In the genomic region with DNA sequence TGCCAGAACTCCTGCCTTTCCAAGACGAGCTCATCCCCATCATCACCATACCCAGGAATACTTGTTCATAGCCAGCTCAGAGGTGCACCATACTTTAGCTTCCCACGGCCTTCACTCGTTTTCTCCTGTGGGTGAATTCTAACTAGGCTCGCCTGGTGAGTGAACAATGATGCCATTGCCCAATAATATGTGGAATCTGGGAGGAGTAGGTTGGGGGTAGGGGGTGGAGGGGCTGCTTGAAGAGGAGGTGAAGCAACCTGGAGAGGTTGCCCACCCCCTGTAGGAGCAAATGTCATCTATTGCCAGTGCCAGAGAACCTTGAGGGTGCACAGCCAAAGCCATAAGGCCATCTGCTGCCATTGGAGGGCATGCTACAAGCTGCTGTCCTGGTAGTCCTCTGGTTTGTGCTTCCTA, we compare ENCODE assay signal across 1 cellular context.
TF ChIP-seq lines count a peak whose summit lies in the region.

No MANE protein-coding gene starts in this region.

TF ChIP-seq in HepG2, 621 proteins besides CTCF, POLR2A, EP300 and RAD21 (continued from another document):
- TF ChIP-seq ZFP91 (CRISPR knock-in tag; IDR thresholded peaks at IDR 0.05; ENCODE audit: borderline replicate concordance) (peak; percentile 21; the same call in 1 of the 2 replicates), TOPORS (CRISPR knock-in tag; IDR thresholded peaks at IDR 0.05) (no peak), ATM (IDR thresholded peaks at IDR 0.05; ENCODE audit: borderline replicate concordance) (no peak), MED8 (CRISPR knock-in tag; IDR thresholded peaks at IDR 0.05; ENCODE audit: insufficient replicate concordance) (peak; percentile 7), KMT2A (CRISPR knock-in tag; IDR thresholded peaks at IDR 0.05) (0 out of 2 replicates have a peak, but pooled peaks have one; percentile 5), POGZ (CRISPR knock-in tag; IDR thresholded peaks at IDR 0.05) (0 out of 2 replicates have a peak, but pooled peaks have one; percentile 41), ELF4 (CRISPR knock-in tag; IDR thresholded peaks at IDR 0.05; ENCODE audit: borderline replicate concordance) (no peak), ZNF761 (CRISPR knock-in tag; conservative IDR thresholded peaks at IDR 0.05) (0 out of 2 replicates have a peak, but pooled peaks have one; percentile 1), POLR2AphosphoS5 (IDR thresholded peaks at IDR 0.05; ENCODE audit: low read depth, low read length) (0 out of 2 replicates have a peak, but pooled peaks have one; percentile 3), CEBPG (CRISPR knock-in tag; IDR thresholded peaks at IDR 0.05) (peak; percentile 52; the same call in 1 of the 2 replicates), ZNF747 (CRISPR knock-in tag; IDR thresholded peaks at IDR 0.05; ENCODE audit: borderline replicate concordance) (0 out of 2 replicates have a peak, but pooled peaks have one; percentile 15), GZF1 (CRISPR knock-in tag; IDR thresholded peaks at IDR 0.05) (no peak), DPF2 (CRISPR knock-in tag; IDR thresholded peaks at IDR 0.05; ENCODE audit: borderline replicate concordance, low read depth) (0 out of 2 replicates have a peak, but pooled peaks have one; percentile 44), ZFP37 (CRISPR knock-in tag; IDR thresholded peaks at IDR 0.05; ENCODE audit: borderline replicate concordance) (no peak), HOXD1 (CRISPR knock-in tag; IDR thresholded peaks at IDR 0.05) (no peak), RCOR2 (CRISPR knock-in tag; IDR thresholded peaks at IDR 0.05) (no peak), ZC3H13 (CRISPR knock-in tag; IDR thresholded peaks at IDR 0.05) (no peak), ZNF644 (CRISPR knock-in tag; IDR thresholded peaks at IDR 0.05; ENCODE audit: low read depth) (peak; percentile 22; the same call in 1 of the 2 replicates), HNRNPH1 (optimal IDR thresholded peaks at IDR 0.05; ENCODE audit: low read depth, low read length) (no peak), ZNF607 (CRISPR knock-in tag; IDR thresholded peaks at IDR 0.05; ENCODE audit: borderline replicate concordance) (0 out of 2 replicates have a peak, but pooled peaks have one; percentile 2), ZMYM2 (CRISPR knock-in tag; IDR thresholded peaks at IDR 0.05) (no peak), ZNF329 (CRISPR knock-in tag; IDR thresholded peaks at IDR 0.05; ENCODE audit: low read depth) (0 out of 2 replicates have a peak, but pooled peaks have one; percentile 8), MBD4 (IDR thresholded peaks at IDR 0.05; ENCODE audit: borderline replicate concordance, low read length) (no peak), REL (CRISPR knock-in tag; conservative IDR thresholded peaks at IDR 0.05) (no peak), ZNF792 (CRISPR knock-in tag; IDR thresholded peaks at IDR 0.05) (0 out of 2 replicates have a peak, but pooled peaks have one; percentile 8), PHF5A (CRISPR knock-in tag; IDR thresholded peaks at IDR 0.05; ENCODE audit: low read depth, unreplicated experiment) (no peak), ZNF543 (CRISPR knock-in tag; IDR thresholded peaks at IDR 0.05) (0 out of 2 replicates have a peak, but pooled peaks have one; percentile 3), E2F1 (CRISPR knock-in tag; IDR thresholded peaks at IDR 0.05) (no peak), ZFY (CRISPR knock-in tag; IDR thresholded peaks at IDR 0.05) (no peak; the same call in 1 of the 2 replicates), CEBPB (IDR thresholded peaks at IDR 0.05; ENCODE audit: borderline replicate concordance, low read depth, low read length) (peak; percentile 30), DNMT1 (CRISPR knock-in tag; IDR thresholded peaks at IDR 0.05) (no peak), ZNF703 (CRISPR knock-in tag; IDR thresholded peaks at IDR 0.05; ENCODE audit: borderline replicate concordance) (0 out of 2 replicates have a peak, but pooled peaks have one; percentile 16), ZSCAN21 (CRISPR knock-in tag; IDR thresholded peaks at IDR 0.05; ENCODE audit: borderline replicate concordance) (peak; percentile 46; the same call in 1 of the 2 replicates)
- TF ChIP-seq, protein P1, sequence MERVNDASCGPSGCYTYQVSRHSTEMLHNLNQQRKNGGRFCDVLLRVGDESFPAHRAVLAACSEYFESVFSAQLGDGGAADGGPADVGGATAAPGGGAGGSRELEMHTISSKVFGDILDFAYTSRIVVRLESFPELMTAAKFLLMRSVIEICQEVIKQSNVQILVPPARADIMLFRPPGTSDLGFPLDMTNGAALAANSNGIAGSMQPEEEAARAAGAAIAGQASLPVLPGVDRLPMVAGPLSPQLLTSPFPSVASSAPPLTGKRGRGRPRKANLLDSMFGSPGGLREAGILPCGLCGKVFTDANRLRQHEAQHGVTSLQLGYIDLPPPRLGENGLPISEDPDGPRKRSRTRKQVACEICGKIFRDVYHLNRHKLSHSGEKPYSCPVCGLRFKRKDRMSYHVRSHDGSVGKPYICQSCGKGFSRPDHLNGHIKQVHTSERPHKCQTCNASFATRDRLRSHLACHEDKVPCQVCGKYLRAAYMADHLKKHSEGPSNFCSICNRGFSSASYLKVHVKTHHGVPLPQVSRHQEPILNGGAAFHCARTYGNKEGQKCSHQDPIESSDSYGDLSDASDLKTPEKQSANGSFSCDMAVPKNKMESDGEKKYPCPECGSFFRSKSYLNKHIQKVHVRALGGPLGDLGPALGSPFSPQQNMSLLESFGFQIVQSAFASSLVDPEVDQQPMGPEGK (CRISPR knock-in tag; IDR thresholded peaks at IDR 0.05), result peak; percentile 25; the same call in 1 of the 2 replicates
- TF ChIP-seq, protein P2, sequence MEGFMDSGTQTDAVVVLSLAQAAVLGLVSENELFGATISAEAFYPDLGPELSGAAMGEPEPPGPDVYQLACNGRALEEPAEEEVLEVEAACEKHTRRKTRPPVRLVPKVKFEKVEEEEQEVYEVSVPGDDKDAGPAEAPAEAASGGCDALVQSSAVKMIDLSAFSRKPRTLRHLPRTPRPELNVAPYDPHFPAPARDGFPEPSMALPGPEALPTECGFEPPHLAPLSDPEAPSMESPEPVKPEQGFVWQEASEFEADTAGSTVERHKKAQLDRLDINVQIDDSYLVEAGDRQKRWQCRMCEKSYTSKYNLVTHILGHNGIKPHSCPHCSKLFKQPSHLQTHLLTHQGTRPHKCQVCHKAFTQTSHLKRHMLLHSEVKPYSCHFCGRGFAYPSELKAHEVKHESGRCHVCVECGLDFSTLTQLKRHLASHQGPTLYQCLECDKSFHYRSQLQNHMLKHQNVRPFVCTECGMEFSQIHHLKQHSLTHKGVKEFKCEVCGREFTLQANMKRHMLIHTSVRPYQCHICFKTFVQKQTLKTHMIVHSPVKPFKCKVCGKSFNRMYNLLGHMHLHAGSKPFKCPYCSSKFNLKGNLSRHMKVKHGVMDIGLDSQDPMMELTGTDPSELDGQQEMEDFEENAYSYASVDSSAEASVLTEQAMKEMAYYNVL (CRISPR knock-in tag; IDR thresholded peaks at IDR 0.05; ENCODE audit: borderline replicate concordance), result 0 out of 2 replicates have a peak, but pooled peaks have one; percentile 39
- TF ChIP-seq, protein P3, sequence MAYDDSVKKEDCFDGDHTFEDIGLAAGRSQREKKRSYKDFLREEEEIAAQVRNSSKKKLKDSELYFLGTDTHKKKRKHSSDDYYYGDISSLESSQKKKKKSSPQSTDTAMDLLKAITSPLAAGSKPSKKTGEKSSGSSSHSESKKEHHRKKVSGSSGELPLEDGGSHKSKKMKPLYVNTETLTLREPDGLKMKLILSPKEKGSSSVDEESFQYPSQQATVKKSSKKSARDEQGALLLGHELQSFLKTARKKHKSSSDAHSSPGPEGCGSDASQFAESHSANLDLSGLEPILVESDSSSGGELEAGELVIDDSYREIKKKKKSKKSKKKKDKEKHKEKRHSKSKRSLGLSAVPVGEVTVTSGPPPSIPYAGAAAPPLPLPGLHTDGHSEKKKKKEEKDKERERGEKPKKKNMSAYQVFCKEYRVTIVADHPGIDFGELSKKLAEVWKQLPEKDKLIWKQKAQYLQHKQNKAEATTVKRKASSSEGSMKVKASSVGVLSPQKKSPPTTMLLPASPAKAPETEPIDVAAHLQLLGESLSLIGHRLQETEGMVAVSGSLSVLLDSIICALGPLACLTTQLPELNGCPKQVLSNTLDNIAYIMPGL (CRISPR knock-in tag; IDR thresholded peaks at IDR 0.05; ENCODE audit: borderline replicate concordance in 1 of 2, low read depth in 1 of 2), result peak in 1 of 2 experiments; percentile 44; a peak in 1 of 4 replicates
- TF ChIP-seq, protein P4, sequence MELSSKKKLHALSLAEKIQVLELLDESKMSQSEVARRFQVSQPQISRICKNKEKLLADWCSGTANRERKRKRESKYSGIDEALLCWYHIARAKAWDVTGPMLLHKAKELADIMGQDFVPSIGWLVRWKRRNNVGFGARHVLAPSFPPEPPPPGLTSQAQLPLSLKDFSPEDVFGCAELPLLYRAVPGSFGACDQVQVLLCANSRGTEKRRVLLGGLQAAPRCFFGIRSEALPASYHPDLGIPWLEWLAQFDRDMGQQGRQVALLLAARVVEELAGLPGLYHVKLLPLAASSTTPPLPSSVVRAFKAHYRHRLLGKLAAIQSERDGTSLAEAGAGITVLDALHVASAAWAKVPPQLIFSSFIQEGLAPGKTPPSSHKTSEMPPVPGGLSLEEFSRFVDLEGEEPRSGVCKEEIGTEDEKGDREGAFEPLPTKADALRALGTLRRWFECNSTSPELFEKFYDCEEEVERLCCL (CRISPR knock-in tag; IDR thresholded peaks at IDR 0.05; ENCODE audit: borderline replicate concordance), result no peak
TF ChIP-seq in HepG2: peak in this region for 22.
